In the genomic region with DNA sequence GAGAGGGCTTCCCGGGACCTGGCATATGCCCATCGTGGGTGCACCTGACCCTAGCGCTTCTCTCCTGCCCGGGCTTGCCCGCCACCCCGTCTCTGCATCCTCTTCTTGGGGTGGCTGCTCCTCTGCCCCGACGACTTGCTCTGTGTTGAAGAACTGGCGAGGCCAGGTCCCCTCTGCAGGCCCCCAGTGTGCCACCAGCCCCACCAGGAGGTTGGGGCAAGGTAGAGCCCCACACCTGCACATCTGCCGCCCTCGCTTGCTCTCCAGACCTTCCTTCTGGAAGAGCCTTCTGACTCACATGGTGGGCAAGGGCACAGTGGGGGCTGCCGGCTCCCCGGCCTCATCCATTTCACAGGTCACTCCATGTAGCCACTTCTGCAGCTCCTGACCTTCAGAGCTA, we compare ENCODE assay signal across 29 cellular contexts.
"Had no signal": no experiment of that assay in that cellular context is flagged by ENCODE, and none has a peak within 500 bp of the region (broad histone marks: within the 10 kb centered on the region; RNA-seq: fewer than 3 reads in every experiment).

No MANE protein-coding gene starts in this region.

- H3K4me3 Mint-ChIP-seq: dendritic cell treated with granulocyte-macrophage colony-stimulating factor and Interleukin-4, amounts not matched to agents 40 ng/mL and 50 ng/mL, for 4 days; effector memory CD8-positive, alpha-beta T cell; endodermal cell had no signal

- FAIRE-seq: colon, endometrium, endothelial cell of umbilical vein, frontal cortex had no signal

- H3K4me1 ChIP-seq: colonic mucosa, esophagus muscularis mucosa, esophagus squamous epithelium, foreskin keratinocyte, gastrocnemius medialis, gastroesophageal sphincter, heart left ventricle, heart right ventricle had no signal

- H3K4me1 Mint-ChIP-seq: endodermal cell had no signal

- ATAC-seq: effector memory CD8-positive, alpha-beta T cell; esophagus mucosa; foreskin keratinocyte; gastrocnemius medialis; gastroesophageal sphincter; heart left ventricle; heart right ventricle had no signal

- H3K36me3 ChIP-seq: colonic mucosa, gastrocnemius medialis had no signal

- H3K4me3 ChIP-seq: colonic mucosa, coronary artery, dorsolateral prefrontal cortex, esophagus muscularis mucosa, esophagus squamous epithelium, gastrocnemius medialis, gastroesophageal sphincter, heart left ventricle, heart right ventricle had no signal

- H3K27me3 ChIP-seq: colonic mucosa, dorsolateral prefrontal cortex, esophagus muscularis mucosa, esophagus squamous epithelium, gastrocnemius medialis, gastroesophageal sphincter, heart left ventricle, heart right ventricle had no signal

- H3K27me3 Mint-ChIP-seq: dendritic cell treated with granulocyte-macrophage colony-stimulating factor and Interleukin-4, amounts not matched to agents 40 ng/mL and 50 ng/mL, for 4 days had no signal

- H3K27ac Mint-ChIP-seq: dendritic cell treated with granulocyte-macrophage colony-stimulating factor and Interleukin-4, amounts not matched to agents 40 ng/mL and 50 ng/mL, for 4 days; effector memory CD8-positive, alpha-beta T cell; endodermal cell had no signal

- H3K9me3 Mint-ChIP-seq: dendritic cell treated with granulocyte-macrophage colony-stimulating factor and Interleukin-4, amounts not matched to agents 40 ng/mL and 50 ng/mL, for 4 days; effector memory CD8-positive, alpha-beta T cell; endodermal cell had no signal

- H3K9me3 ChIP-seq: colonic mucosa, esophagus muscularis mucosa, esophagus squamous epithelium, gastrocnemius medialis, gastroesophageal sphincter, heart left ventricle, heart right ventricle had no signal

- H3K27ac ChIP-seq: colonic mucosa, coronary artery, dorsolateral prefrontal cortex, epithelial cell of prostate, esophagus muscularis mucosa, esophagus squamous epithelium, foreskin keratinocyte, gastrocnemius medialis, gastroesophageal sphincter, heart left ventricle, heart right ventricle had no signal

- DNase-seq: colonic mucosa; cortex of kidney; dermis blood vessel endothelial cell; dorsolateral prefrontal cortex; effector CD4-positive, alpha-beta T cell; effector CD8-positive, alpha-beta T cell; effector memory CD4-positive, alpha-beta T cell; effector memory CD8-positive, alpha-beta T cell; endodermal cell; erythroblast; esophagus squamous epithelium; foreskin fibroblast; foreskin keratinocyte; foreskin melanocyte; gastrocnemius medialis; glutamatergic neuron; head of caudate nucleus; heart left ventricle; heart right ventricle had no signal
